In genomic region chr17:73511716-73512115, GRCh38 we compare ENCODE assay signal across 15 cellular contexts.
DNase-seq lines count a peak whose midpoint lies in the region; ATAC-seq, FAIRE-seq and TF ChIP-seq lines count a peak whose summit lies in the region.
"Had no signal": no experiment of that assay in that cellular context is flagged by ENCODE, and none has a peak within 500 bp of the region (broad histone marks: within the 10 kb centered on the region; RNA-seq: fewer than 3 reads in every experiment).

No MANE protein-coding gene starts in this region.

- 1% methylated on average over 5 of the region's 5 CpGs for WGBS in HepG2 (ENCODE audit: low lambda C conversion rate)
- WGBS in right lobe of liver (ENCODE audit: insufficient coverage, low coverage, low lambda C conversion rate, missing lambda C conversion rate) = 0% methylated on average over 1 of the region's 5 CpGs
- WGBS in neuronal stem cell (ENCODE audit: extremely low coverage in 2 of 2, insufficient read length in 2 of 2, insufficient replicate concordance in 1 of 2), 2 donors = no CpG with 5 or more reads among the region's 5 CpGs

- H3K79me2 ChIP-seq in HepG2 (ENCODE audit: insufficient read depth, low read length) = no peaks in the 10 kb centered on the region

- POLR2A ChIA-PET in HepG2 (lab: Yijun Ruan, JAX) = no interaction called here
- POLR2A ChIA-PET in activated CD8-positive, alpha-beta T cell treated with anti-CD3 and anti-CD28 coated beads, Interleukin-2, amount 10 ng/mL, durations not matched to agents 7 days and 5 days (lab: Charles Lee) = interaction anchor here (0.7 kb wide), 1 partner anchor 74 kb away, joined by 3 read pairs; no protein-coding TSS in a partner anchor

- DNase-seq in HepG2 (ENCODE audit: low spot score) = no peak
- DNase-seq in right lobe of liver = no peak
- no peak for DNase-seq in bronchial epithelial cell (ENCODE audit: low read depth)
- DNase-seq in neuronal stem cell (ENCODE audit: low spot score) = no peak
- no peak for DNase-seq in activated CD8-positive, alpha-beta T cell treated with anti-CD3 and anti-CD28 coated beads, Interleukin-2, amount 10 ng/mL, durations not matched to agents 7 days and 5 days
- DNase-seq in NCI-H82 treated with DMSO at 0.1 percent for 48 hours (lab: John Stamatoyannopoulos, UW; ENCODE audit: unreplicated experiment) = no peak
- DNase-seq: 8988T; CD4-positive, alpha-beta memory T cell; GF-D8; H9 had no signal

- H3K27ac Mint-ChIP-seq in activated CD8-positive, alpha-beta T cell treated with anti-CD3 and anti-CD28 coated beads, Interleukin-2, amount 10 ng/mL, durations not matched to agents 7 days and 5 days = no peak overlapping the region
- H3K27ac Mint-ChIP-seq: CD14-positive monocyte, H9 had no signal

- TF ChIP-seq POLR2A in HepG2 (IDR thresholded peaks at IDR 0.05; ENCODE audit: insufficient read depth in 1 of 2, low read depth in 2 of 2, low read length in 2 of 2) = no peak
- no peak for TF ChIP-seq POLR2A in right lobe of liver (IDR thresholded peaks at IDR 0.05)

- H3K27me3 Mint-ChIP-seq in activated CD8-positive, alpha-beta T cell treated with anti-CD3 and anti-CD28 coated beads, Interleukin-2, amount 10 ng/mL, durations not matched to agents 7 days and 5 days (ENCODE audit: low read depth) = no peaks in the 10 kb centered on the region

- no peak overlapping the region for H2BK120ac ChIP-seq in neuronal stem cell (ENCODE audit: low read depth, low read length)

- no peaks in the 10 kb centered on the region for H3K4me1 ChIP-seq in HepG2 (ENCODE audit: insufficient read depth, low read length)
- H3K4me1 ChIP-seq in right lobe of liver = no peaks in the 10 kb centered on the region
- H3K4me1 ChIP-seq in neuronal stem cell (ENCODE audit: control insufficient read depth in 2 of 2, insufficient read depth in 1 of 2, low read depth in 1 of 2, low read length in 2 of 2) = peaks cover 5 to 28% of the 10 kb centered on the region in 2 donors

- H3K18ac ChIP-seq in neuronal stem cell (ENCODE audit: low read length) = peak overlapping the region; percentile 36

- H3K27me3 ChIP-seq in HepG2 (ENCODE audit: control insufficient read depth in 1 of 2, insufficient read depth in 2 of 2, low read length in 2 of 2) (peaks cover 6 to 74% of the 10 kb centered on the region in 2 experiments; a peak in 4 of 5 replicates), right lobe of liver (no peaks in the 10 kb centered on the region), bronchial epithelial cell (ENCODE audit: control insufficient read depth, insufficient read depth, low read length) (no peaks in the 10 kb centered on the region), neuronal stem cell (ENCODE audit: control insufficient read depth in 3 of 3, insufficient read depth in 3 of 3, low read depth in 1 of 3, low read length in 3 of 3) (no peaks in the 10 kb centered on the region)
- H3K27me3 ChIP-seq: BLaER1 had no signal

- no peaks in the 10 kb centered on the region for H3K36me3 Mint-ChIP-seq in activated CD8-positive, alpha-beta T cell treated with anti-CD3 and anti-CD28 coated beads, Interleukin-2, amount 10 ng/mL, durations not matched to agents 7 days and 5 days (ENCODE audit: low read depth)
- H3K36me3 Mint-ChIP-seq: CD14-positive monocyte; CD4-positive, alpha-beta memory T cell had no signal

- no peak for TF ChIP-seq RAD21 in HepG2 (CRISPR knock-in tag; IDR thresholded peaks at IDR 0.05)

- peak overlapping the region; percentile 10 for H3K14ac ChIP-seq in neuronal stem cell (ENCODE audit: low read length)

- H3K9me3 ChIP-seq in HepG2 (ENCODE audit: low read length) = no peaks in the 10 kb centered on the region
- H3K9me3 ChIP-seq in right lobe of liver = no peaks in the 10 kb centered on the region
- H3K9me3 ChIP-seq in neuronal stem cell (replicated peaks in 1 of 2; ENCODE audit: control insufficient read depth in 2 of 2, insufficient read depth in 1 of 2, low read depth in 1 of 2, low read length in 2 of 2) = no peaks in the 10 kb centered on the region
- H3K9me3 ChIP-seq: BLaER1 had no signal

- H2AFZ ChIP-seq in HepG2 (ENCODE audit: low read length) = no peak overlapping the region
- no peak overlapping the region for H2AFZ ChIP-seq in neuronal stem cell (ENCODE audit: low read length)

- no peak for TF ChIP-seq CTCF in HepG2 (CRISPR knock-in tag; IDR thresholded peaks at IDR 0.05)
- TF ChIP-seq CTCF in right lobe of liver (IDR thresholded peaks at IDR 0.05) = no peak
- no peak for TF ChIP-seq CTCF in bronchial epithelial cell (IDR thresholded peaks at IDR 0.05; ENCODE audit: insufficient read depth, low read length, severe bottlenecking)

- no peak overlapping the region for H3K4me3 ChIP-seq in HepG2 (replicated peaks in 1 of 3; ENCODE audit: insufficient read depth in 1 of 3, low read depth in 2 of 3, low read length in 3 of 3)
- no peak overlapping the region for H3K4me3 ChIP-seq in right lobe of liver
- no peak overlapping the region for H3K4me3 ChIP-seq in bronchial epithelial cell (ENCODE audit: low read depth, low read length)
- no peak overlapping the region for H3K4me3 ChIP-seq in neuronal stem cell (ENCODE audit: low read length in 2 of 2)
- H3K4me3 ChIP-seq: BLaER1 had no signal

- H3K27ac ChIP-seq in HepG2 (ENCODE audit: extremely low read length, insufficient read depth, low read length) (no peak overlapping the region), right lobe of liver (no peak overlapping the region), neuronal stem cell (replicated peaks; ENCODE audit: low read length) (no peak overlapping the region)
- H3K27ac ChIP-seq: BLaER1 had no signal

- TF ChIP-seq EP300 in HepG2 (IDR thresholded peaks at IDR 0.05; ENCODE audit: low read depth in 2 of 2, low read length in 2 of 2) (no peak), HepG2 (CRISPR knock-in tag; IDR thresholded peaks at IDR 0.05; ENCODE audit: borderline replicate concordance) (no peak)

- H3K36me3 ChIP-seq in HepG2 (replicated peaks in 1 of 2; ENCODE audit: control insufficient read depth in 1 of 2, insufficient read depth in 2 of 2, low read length in 2 of 2) (no peaks in the 10 kb centered on the region), right lobe of liver (no peaks in the 10 kb centered on the region), bronchial epithelial cell (ENCODE audit: control insufficient read depth, insufficient read depth, low read length) (no peaks in the 10 kb centered on the region), neuronal stem cell (replicated peaks in 1 of 2; ENCODE audit: control insufficient read depth in 2 of 2, insufficient read depth in 2 of 2, low read length in 2 of 2) (peaks cover 5 to 8% of the 10 kb centered on the region in 2 donors)

- H4K8ac ChIP-seq in neuronal stem cell (ENCODE audit: low read depth, low read length) = no peak overlapping the region

- CTCF ChIA-PET in HepG2 (lab: Yijun Ruan, JAX; ENCODE audit: low intra/inter-chr PET ratio, low total read pairs) = no interaction called here
- CTCF ChIA-PET in activated CD8-positive, alpha-beta T cell treated with anti-CD3 and anti-CD28 coated beads, Interleukin-2, amount 10 ng/mL, durations not matched to agents 7 days and 5 days (lab: Charles Lee) = no interaction called here

- H4K91ac ChIP-seq in neuronal stem cell (ENCODE audit: low read depth, low read length, poor library complexity) = no peak overlapping the region

- in situ Hi-C loops in HepG2 (cut with HindIII; ENCODE audit: extremely low pct_ligation_motif_present, low pct_unique_long_range_greater_than_20kb) = no loop called here

- no peak overlapping the region for H2BK5ac ChIP-seq in neuronal stem cell (ENCODE audit: low read length)

- intact Hi-C loops in HepG2 (cut with micrococcal nuclease; ENCODE audit: unreplicated experiment) = no loop called here
- intact Hi-C loops in right lobe of liver (cut with DNase I) = no loop called here

- H2AK5ac ChIP-seq in neuronal stem cell (ENCODE audit: low read depth, low read length) = no peak overlapping the region

- no peaks in the 10 kb centered on the region for H3K4me1 Mint-ChIP-seq in activated CD8-positive, alpha-beta T cell treated with anti-CD3 and anti-CD28 coated beads, Interleukin-2, amount 10 ng/mL, durations not matched to agents 7 days and 5 days (ENCODE audit: low read depth)
- H3K4me1 Mint-ChIP-seq: CD14-positive monocyte had no signal

- no peak overlapping the region for H3K9ac ChIP-seq in HepG2 (ENCODE audit: insufficient read depth, low read depth, low read length)
- H3K9ac ChIP-seq in neuronal stem cell (ENCODE audit: low read depth, low read length, poor library complexity) = peak overlapping the region; percentile 17
- H3K9ac ChIP-seq: BLaER1 had no signal

- FAIRE-seq in HepG2 (lab: Jason Lieb, UNC) (no peak), bronchial epithelial cell (lab: Jason Lieb, UNC) (peak; percentile 89)
- FAIRE-seq: H1 had no signal

- H3K4me3 Mint-ChIP-seq in activated CD8-positive, alpha-beta T cell treated with anti-CD3 and anti-CD28 coated beads, Interleukin-2, amount 10 ng/mL, durations not matched to agents 7 days and 5 days = no peak overlapping the region
- H3K4me3 Mint-ChIP-seq: CD14-positive monocyte; CD4-positive, alpha-beta memory T cell; H9 had no signal

- H3K4me2 ChIP-seq in HepG2 (ENCODE audit: low read depth, low read length) = no peak overlapping the region
- no peak overlapping the region for H3K4me2 ChIP-seq in neuronal stem cell (ENCODE audit: insufficient read depth, low read length, poor library complexity, severe bottlenecking)
- H3K4me2 ChIP-seq: BLaER1 had no signal

- no peak for ATAC-seq in HepG2
- ATAC-seq in right lobe of liver = no peak
- no peak for ATAC-seq in activated CD8-positive, alpha-beta T cell treated with anti-CD3 and anti-CD28 coated beads, Interleukin-2, amount 10 ng/mL, durations not matched to agents 7 days and 5 days
- no peak for ATAC-seq in GM18870 (IDR thresholded peaks at IDR 0.05; ENCODE audit: unreplicated experiment)
- no peak for ATAC-seq in HG02870 (IDR thresholded peaks at IDR 0.05; ENCODE audit: unreplicated experiment)

- no peak overlapping the region for H2BK12ac ChIP-seq in neuronal stem cell (ENCODE audit: low read length)

- H2BK15ac ChIP-seq in neuronal stem cell (ENCODE audit: low read length) = no peak overlapping the region

- peak overlapping the region; percentile 16 for H3K23ac ChIP-seq in neuronal stem cell (ENCODE audit: low read depth, low read length, poor library complexity)

- peaks cover 23% of the 10 kb centered on the region for H3K79me1 ChIP-seq in neuronal stem cell (ENCODE audit: low read depth, low read length)

- no peak overlapping the region for H3K4ac ChIP-seq in neuronal stem cell (ENCODE audit: low read length)

- H3K9me3 Mint-ChIP-seq in activated CD8-positive, alpha-beta T cell treated with anti-CD3 and anti-CD28 coated beads, Interleukin-2, amount 10 ng/mL, durations not matched to agents 7 days and 5 days (ENCODE audit: insufficient read depth) = no peaks in the 10 kb centered on the region
- H3K9me3 Mint-ChIP-seq: CD14-positive monocyte, H9 had no signal

- no TSS peak for BruUV-seq in HepG2 (replicated peaks; lab: Mats Ljungman, UMichigan)

- H4K20me1 ChIP-seq in HepG2 (ENCODE audit: insufficient read depth, low read length) = no peaks in the 10 kb centered on the region

TF ChIP-seq in HepG2, 621 proteins besides CTCF, POLR2A, EP300 and RAD21 (continues in another document):
- TF ChIP-seq ZNF33A (CRISPR knock-in tag; IDR thresholded peaks at IDR 0.05; ENCODE audit: borderline replicate concordance) (no peak), NR2F6 (IDR thresholded peaks at IDR 0.05) (no peak), NR2F6 (CRISPR knock-in tag; IDR thresholded peaks at IDR 0.05) (no peak), TRIM24 (CRISPR knock-in tag; IDR thresholded peaks at IDR 0.05) (no peak), HIVEP1 (CRISPR knock-in tag; IDR thresholded peaks at IDR 0.05) (no peak)
